ENCODE assay signal across 25 cellular contexts in the genomic region with DNA sequence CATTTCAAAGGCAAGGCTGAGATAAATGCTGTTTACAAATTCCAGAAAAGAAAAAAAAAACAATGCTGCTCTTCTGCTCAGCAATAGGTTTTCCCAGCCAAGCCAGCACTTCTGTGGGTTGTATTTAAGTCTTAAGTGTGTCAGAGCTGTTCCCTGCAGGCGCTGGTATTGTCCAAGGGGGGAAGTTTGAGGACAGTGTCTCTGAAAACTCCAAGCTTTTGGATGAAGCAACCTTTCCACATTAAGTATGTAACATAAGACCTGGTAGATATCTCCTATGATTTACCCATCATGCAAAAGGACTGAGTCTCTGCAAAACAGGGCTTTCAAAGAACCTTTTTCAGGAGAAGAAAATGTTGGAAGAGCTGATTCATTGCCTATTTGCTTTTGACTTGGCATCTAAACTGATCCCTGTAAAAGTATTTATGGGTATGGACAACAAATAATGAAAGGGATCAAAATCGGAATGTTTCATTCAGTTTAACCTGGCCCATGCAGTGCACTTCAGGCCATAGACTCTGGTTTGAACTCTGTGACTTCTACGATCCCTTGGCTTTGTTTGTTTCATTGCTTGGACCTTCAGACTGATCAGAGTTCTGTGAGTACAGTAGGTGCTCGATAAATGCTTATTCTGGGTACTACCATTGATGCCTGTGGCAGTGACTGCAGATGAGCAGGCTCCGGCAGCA. TPM values are rescaled to one million over a fixed set of nuclear protein-coding genes. Genes with fewer than 3 reads are reported as not detected.
"Had no signal": no experiment of that assay in that cellular context is flagged by ENCODE, and none has a peak within 500 bp of the region (broad histone marks: within the 10 kb centered on the region; RNA-seq: fewer than 3 reads in every experiment).

No MANE protein-coding gene starts in this region.

- H3K4me3 ChIP-seq: cardiac muscle cell had no signal

- H3K36me3 Mint-ChIP-seq: activated naive CD8-positive, alpha-beta T cell had no signal

- ATAC-seq: activated T-helper 17 cell treated with anti-CD3 and anti-CD28 coated beads, Interleukin-2, amount 50 U/mL, for 72 hours; PC-3; T-helper 17 cell had no signal

- H3K27ac ChIP-seq: brain microvascular endothelial cell, cardiac muscle cell had no signal

- H3K36me3 ChIP-seq: brain microvascular endothelial cell, cardiac muscle cell had no signal

- H3K27ac Mint-ChIP-seq: activated B cell treated with CpG ODN at 0.5 μM for 24 hours; activated CD4-positive, alpha-beta memory T cell treated with anti-CD3 and anti-CD28 coated beads, Interleukin-2, amount 10 ng/mL, durations not matched to agents 7 days and 5 days; activated CD4-positive, alpha-beta T cell treated with anti-CD3 and anti-CD28 coated beads, Interleukin-2, amount 10 ng/mL, durations not matched to agents 7 days and 5 days; activated naive CD4-positive, alpha-beta T cell treated with anti-CD3 and anti-CD28 coated beads for 36 hours; activated naive CD8-positive, alpha-beta T cell; activated T-helper 17 cell treated with anti-CD3 and anti-CD28 coated beads, Interleukin-2, amount 50 U/mL, for 72 hours; T-helper 17 cell had no signal

- H3K27me3 ChIP-seq: brain microvascular endothelial cell, cardiac muscle cell had no signal

- H3K9me3 Mint-ChIP-seq: activated B cell treated with CpG ODN at 0.5 μM for 24 hours; activated CD4-positive, alpha-beta memory T cell treated with anti-CD3 and anti-CD28 coated beads, Interleukin-2, amount 10 ng/mL, durations not matched to agents 7 days and 5 days; activated CD4-positive, alpha-beta T cell treated with anti-CD3 and anti-CD28 coated beads, Interleukin-2, amount 10 ng/mL, durations not matched to agents 7 days and 5 days; activated naive CD4-positive, alpha-beta T cell treated with anti-CD3 and anti-CD28 coated beads for 36 hours; activated T-helper 17 cell treated with anti-CD3 and anti-CD28 coated beads, Interleukin-2, amount 50 U/mL, for 72 hours had no signal

- H3K27me3 Mint-ChIP-seq: activated B cell treated with CpG ODN at 0.5 μM for 24 hours; activated CD4-positive, alpha-beta memory T cell treated with anti-CD3 and anti-CD28 coated beads, Interleukin-2, amount 10 ng/mL, durations not matched to agents 7 days and 5 days; activated CD4-positive, alpha-beta T cell treated with anti-CD3 and anti-CD28 coated beads, Interleukin-2, amount 10 ng/mL, durations not matched to agents 7 days and 5 days had no signal

- DNase-seq: activated B cell treated with CpG ODN at 0.5 μM for 24 hours; activated CD4-positive, alpha-beta memory T cell treated with anti-CD3 and anti-CD28 coated beads, Interleukin-2, amount 10 ng/mL, durations not matched to agents 7 days and 5 days; activated CD4-positive, alpha-beta T cell treated with anti-CD3 and anti-CD28 coated beads for 1 hour; activated CD4-positive, alpha-beta T cell treated with anti-CD3 and anti-CD28 coated beads, Interleukin-2, amount 10 ng/mL, durations not matched to agents 7 days and 5 days; activated gamma-delta T cell; activated naive CD4-positive, alpha-beta T cell treated with anti-CD3 and anti-CD28 coated beads for 36 hours; activated T-cell treated with anti-CD3 and anti-CD28 coated beads for 4 hours; activated T-cell treated with anti-CD3 and anti-CD28 coated beads, Interleukin-2, amount 50 U/mL, for 48 hours; amygdala; brain microvascular endothelial cell; MM.1S; NCI-H1436; NCI-H1694 treated with DMSO at 0.1 percent for 48 hours; NCI-H2081; NCI-H510A treated with DMSO at 0.1 percent for 48 hours; NCI-H69; PC-3; SHP77 treated with DMSO at 0.1 percent for 48 hours; T-helper 17 cell; T-helper 9 cell had no signal

- H3K4me3 Mint-ChIP-seq: activated B cell treated with CpG ODN at 0.5 μM for 24 hours; activated CD4-positive, alpha-beta memory T cell treated with anti-CD3 and anti-CD28 coated beads, Interleukin-2, amount 10 ng/mL, durations not matched to agents 7 days and 5 days; activated CD4-positive, alpha-beta T cell treated with anti-CD3 and anti-CD28 coated beads, Interleukin-2, amount 10 ng/mL, durations not matched to agents 7 days and 5 days; activated naive CD4-positive, alpha-beta T cell treated with anti-CD3 and anti-CD28 coated beads for 36 hours; activated naive CD8-positive, alpha-beta T cell; activated T-helper 17 cell treated with anti-CD3 and anti-CD28 coated beads, Interleukin-2, amount 50 U/mL, for 72 hours; T-helper 17 cell had no signal

- H3K4me1 Mint-ChIP-seq: activated B cell treated with CpG ODN at 0.5 μM for 24 hours; activated CD4-positive, alpha-beta memory T cell treated with anti-CD3 and anti-CD28 coated beads, Interleukin-2, amount 10 ng/mL, durations not matched to agents 7 days and 5 days; activated CD4-positive, alpha-beta T cell treated with anti-CD3 and anti-CD28 coated beads, Interleukin-2, amount 10 ng/mL, durations not matched to agents 7 days and 5 days; activated T-helper 17 cell treated with anti-CD3 and anti-CD28 coated beads, Interleukin-2, amount 50 U/mL, for 72 hours had no signal

RNA-seq across cellular contexts. Expression of gene PLG, which starts 16.1 kb away (rescaled TPM):
- total RNA-seq: activated CD8-positive, alpha-beta memory T cell treated with anti-CD3 and anti-CD28 coated beads for 36 hours; activated naive CD4-positive, alpha-beta T cell treated with anti-CD3 and anti-CD28 coated beads for 36 hours; activated T-helper 17 cell treated with anti-CD3 and anti-CD28 coated beads, Interleukin-2, amount 50 U/mL, for 72 hours; cardiac muscle cell; PC-3; T-helper 17 cell had no signal

RNA-seq across cellular contexts. Expression of gene LPA, which starts 21.8 kb away (rescaled TPM):
- total RNA-seq: activated B cell treated with CpG ODN at 0.5 μM for 24 hours; activated CD4-positive, alpha-beta memory T cell treated with anti-CD3 and anti-CD28 coated beads, Interleukin-2, amount 10 ng/mL, durations not matched to agents 7 days and 5 days; activated CD4-positive, alpha-beta T cell treated with anti-CD3 and anti-CD28 coated beads, Interleukin-2, amount 10 ng/mL, durations not matched to agents 7 days and 5 days; activated CD8-positive, alpha-beta memory T cell treated with anti-CD3 and anti-CD28 coated beads for 36 hours; activated naive CD4-positive, alpha-beta T cell treated with anti-CD3 and anti-CD28 coated beads for 36 hours; activated T-helper 17 cell treated with anti-CD3 and anti-CD28 coated beads, Interleukin-2, amount 50 U/mL, for 72 hours; astrocyte; PC-3; T-helper 17 cell had no signal
- polyA plus RNA-seq: cardiac muscle cell had no signal
